8 cellular contexts compared by ENCODE assay signal in the genomic region with DNA sequence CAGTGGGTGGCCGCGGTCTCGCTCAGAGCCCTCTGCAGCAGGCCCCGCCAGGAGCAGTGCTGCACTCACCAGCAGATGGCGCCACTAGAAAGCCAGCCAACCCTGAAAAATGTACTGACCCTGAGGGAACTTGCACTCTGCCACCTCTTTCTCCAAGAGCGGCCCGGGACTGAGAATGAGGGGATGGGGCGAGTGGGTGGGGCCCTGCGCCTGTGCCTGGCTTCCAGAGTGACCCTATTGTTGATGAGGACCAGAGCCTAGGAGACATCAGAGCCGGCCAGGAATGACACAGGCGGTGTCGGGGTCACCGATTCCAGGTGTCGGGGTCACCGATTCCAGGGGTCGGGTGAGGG.
DNase-seq lines count a peak whose midpoint lies in the region; ATAC-seq and TF ChIP-seq lines count a peak whose summit lies in the region.

No MANE protein-coding gene starts in this region.

- H3K27me3 Mint-ChIP-seq in central memory CD8-positive, alpha-beta T cell, result no peaks in the 10 kb centered on the region

- DNase-seq in HAP-1 (ENCODE audit: low spot score in 2 of 2), result peak; percentile 45 to 89
- DNase-seq in NCI-H1694 treated with DMSO at 0.1 percent for 48 hours (lab: John Stamatoyannopoulos, UW), result peak; percentile 20
- peak; percentile 35 to 59 for DNase-seq in central memory CD8-positive, alpha-beta T cell (ENCODE audit: low spot score in 2 of 2)
- peak; percentile 89 for DNase-seq in left kidney (ENCODE audit: low read depth, low spot score)
- DNase-seq in stimulated activated CD4-positive, alpha-beta T cell treated with anti-CD3 and anti-CD28 coated beads, Interleukin-2, amount 100 ng/mL, for 4 hours (ENCODE audit: low read depth), result peak; percentile 53

- ATAC-seq in activated CD4-positive, CD25-positive, alpha-beta regulatory T cell treated with anti-CD3 and anti-CD28 coated beads, Interleukin-2, amount 50 U/mL, for 24 hours, result peak; percentile 79 to 91
- no peak for ATAC-seq in central memory CD8-positive, alpha-beta T cell (replicated peaks; ENCODE audit: extremely low read depth, poor library complexity, severe bottlenecking)
- no peak for ATAC-seq in GM21723 (IDR thresholded peaks at IDR 0.05; ENCODE audit: unreplicated experiment)

- no peak overlapping the region for H3K4me3 ChIP-seq in HAP-1

- H3K36me3 ChIP-seq in HAP-1 (replicated peaks), result no peaks in the 10 kb centered on the region

- peaks cover 6% of the 10 kb centered on the region for H3K4me1 Mint-ChIP-seq in central memory CD8-positive, alpha-beta T cell

- TF ChIP-seq CTCF in GM12801 (IDR thresholded peaks at IDR 0.05; ENCODE audit: extremely low read depth, insufficient read length), result peak; percentile 74

- H3K9me3 Mint-ChIP-seq in central memory CD8-positive, alpha-beta T cell, result no peaks in the 10 kb centered on the region

- no peak overlapping the region for H3K4me3 Mint-ChIP-seq in central memory CD8-positive, alpha-beta T cell

- no peaks in the 10 kb centered on the region for H3K36me3 Mint-ChIP-seq in central memory CD8-positive, alpha-beta T cell (ENCODE audit: insufficient read depth)

- H3K9me3 ChIP-seq in HAP-1, result no peaks in the 10 kb centered on the region

- no peaks in the 10 kb centered on the region for H3K4me1 ChIP-seq in HAP-1

- in situ Hi-C loops in HAP-1 (cut with MboI; ENCODE audit: low sequenced_read_pairs), result no loop called here

- no peak overlapping the region for H3K27ac Mint-ChIP-seq in central memory CD8-positive, alpha-beta T cell (ENCODE audit: low read depth)

- no peaks in the 10 kb centered on the region for H3K27me3 ChIP-seq in HAP-1 (ENCODE audit: low read depth)

Comparison
In these comparisons a context has a peak if more than half of its experiments do, and no peak if none do; other contexts are left out.
1. DNase-seq: peak in every context shown above with its lines; median percentile 89 in left kidney; 67 in HAP-1; 53 in stimulated activated CD4-positive, alpha-beta T cell treated with anti-CD3 and anti-CD28 coated beads, Interleukin-2, amount 100 ng/mL, for 4 hours; 47 in central memory CD8-positive, alpha-beta T cell; 20 in NCI-H1694 treated with DMSO at 0.1 percent for 48 hours.
2. ATAC-seq: peak in activated CD4-positive, CD25-positive, alpha-beta regulatory T cell treated with anti-CD3 and anti-CD28 coated beads, Interleukin-2, amount 50 U/mL, for 24 hours (2 of 2); none in central memory CD8-positive, alpha-beta T cell (single experiment) and GM21723 (single experiment).